In the genomic region with DNA sequence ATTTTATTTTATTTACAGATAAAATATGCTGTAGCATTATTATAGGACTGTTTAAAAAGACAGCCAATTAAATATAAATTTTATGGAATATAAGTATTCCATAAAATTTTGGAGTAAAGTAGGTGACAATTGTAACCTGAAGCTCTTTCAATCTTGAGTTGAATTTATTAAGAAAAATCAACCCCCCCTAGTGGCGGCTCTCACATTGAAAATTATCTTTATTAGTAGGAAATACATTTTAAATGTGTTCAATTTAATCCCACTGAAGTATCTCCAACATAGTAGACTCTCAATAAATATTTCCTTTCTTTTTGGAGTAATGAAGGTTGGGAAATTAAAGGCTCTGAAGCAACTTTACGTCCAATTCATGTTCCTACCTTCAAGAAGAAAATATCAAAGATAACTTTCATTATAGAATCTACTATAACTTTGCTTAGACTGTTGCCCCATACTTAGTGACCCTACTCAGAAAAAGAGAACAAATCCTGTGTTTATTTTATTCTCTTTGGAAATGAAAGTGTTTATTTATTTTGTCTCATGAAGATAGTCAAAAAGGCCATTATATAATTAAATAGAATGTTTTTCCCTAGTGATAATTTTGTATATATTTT, we compare ENCODE assay signal across 8 cellular contexts. TPM values are rescaled to one million over a fixed set of nuclear protein-coding genes. Genes with fewer than 3 reads are reported as not detected.
A peak's percentile ranks its signal among the peaks of the same experiment; 100 is the strongest.
DNase-seq lines count a peak whose midpoint lies in the region; ATAC-seq and TF ChIP-seq lines count a peak whose summit lies in the region.

No MANE protein-coding gene starts in this region.

- H3K9me3 Mint-ChIP-seq in CD4-positive, alpha-beta memory T cell = peaks cover 0 to 3% (median 0%) of the 10 kb centered on the region in 8 donors
- H3K9me3 Mint-ChIP-seq in T-helper 2 cell treated with Interferon-gamma antibody and Interleukin-4, amounts not matched to agents 5 μg/mL and 100 μg/mL, for 36 hours = peaks cover 7% of the 10 kb centered on the region

- H3K9me3 ChIP-seq in CD4-positive, alpha-beta memory T cell (ENCODE audit: control insufficient read depth in 1 of 2, low read length in 2 of 2) = no peaks in the 10 kb centered on the region
- H3K9me3 ChIP-seq in upper lobe of right lung = no peaks in the 10 kb centered on the region

- no peak for ATAC-seq in upper lobe of right lung
- no peak for ATAC-seq in HG02798 (IDR thresholded peaks at IDR 0.05; ENCODE audit: poor library complexity, unreplicated experiment)
- ATAC-seq in GM19328 (IDR thresholded peaks at IDR 0.05; ENCODE audit: unreplicated experiment) = no peak

- H3K27ac Mint-ChIP-seq in CD4-positive, alpha-beta memory T cell = peak overlapping the region in 2 of 7 donors; percentile 28 to 53
- H3K27ac Mint-ChIP-seq in T-helper 2 cell treated with Interferon-gamma antibody and Interleukin-4, amounts not matched to agents 5 μg/mL and 100 μg/mL, for 36 hours = no peak overlapping the region

- intact Hi-C loops in CD4-positive, alpha-beta memory T cell (cut with micrococcal nuclease) = loop anchor here (1.0 to 5.0 kb wide), 4 partner anchors 238 to 346 kb away; no protein-coding TSS in a partner anchor
- intact Hi-C loops in upper lobe of right lung (cut with DNase I) = no loop called here

- no peaks in the 10 kb centered on the region for H3K27me3 ChIP-seq in CD4-positive, alpha-beta memory T cell (ENCODE audit: insufficient read depth, low read length)
- no peaks in the 10 kb centered on the region for H3K27me3 ChIP-seq in HL-60 (ENCODE audit: insufficient read depth, poor library complexity, severe bottlenecking)
- H3K27me3 ChIP-seq in upper lobe of right lung = no peaks in the 10 kb centered on the region

- H3K4me3 Mint-ChIP-seq in CD4-positive, alpha-beta memory T cell = peak overlapping the region in 5 of 8 donors; percentile 11 to 47 (median 27)
- H3K4me3 Mint-ChIP-seq in T-helper 2 cell treated with Interferon-gamma antibody and Interleukin-4, amounts not matched to agents 5 μg/mL and 100 μg/mL, for 36 hours = peak overlapping the region; percentile 49

- POLR2A ChIA-PET in CD4-positive, alpha-beta memory T cell (lab: Charles Lee; ENCODE audit: partially characterized antibody) = interaction anchor here (0.6 to 1.4 kb wide), 8 partner anchors 9 to 319 kb away, joined by 3 to 6 read pairs (median 3); no protein-coding TSS in a partner anchor

- no peaks in the 10 kb centered on the region for H3K27me3 Mint-ChIP-seq in CD4-positive, alpha-beta memory T cell
- H3K27me3 Mint-ChIP-seq in T-helper 2 cell treated with Interferon-gamma antibody and Interleukin-4, amounts not matched to agents 5 μg/mL and 100 μg/mL, for 36 hours (ENCODE audit: low read depth) = no peaks in the 10 kb centered on the region

- peaks cover 0 to 11% of the 10 kb centered on the region in 2 donors for H3K36me3 Mint-ChIP-seq in CD4-positive, alpha-beta memory T cell
- peaks cover 13% of the 10 kb centered on the region for H3K36me3 Mint-ChIP-seq in T-helper 2 cell treated with Interferon-gamma antibody and Interleukin-4, amounts not matched to agents 5 μg/mL and 100 μg/mL, for 36 hours (ENCODE audit: low read depth)

- CTCF ChIA-PET in CD4-positive, alpha-beta memory T cell (lab: Charles Lee; ENCODE audit: partially characterized antibody) = interaction anchor here (0.7 to 3.1 kb wide), 23 partner anchors 9 to 322 kb away, joined by 3 to 23 read pairs (median 3); no protein-coding TSS in a partner anchor

- no peak overlapping the region for H3K4me3 ChIP-seq in CD4-positive, alpha-beta memory T cell (ENCODE audit: low read length in 2 of 2)
- H3K4me3 ChIP-seq in HL-60 (replicated peaks; ENCODE audit: insufficient read depth, low read length) (no peak overlapping the region), coronary artery (peak overlapping the region; percentile 99), upper lobe of right lung (peak overlapping the region; percentile 97)

- H3K4me1 ChIP-seq in CD4-positive, alpha-beta memory T cell (ENCODE audit: insufficient read depth, low read length) = peaks cover 76% of the 10 kb centered on the region
- peaks cover 38% of the 10 kb centered on the region for H3K4me1 ChIP-seq in upper lobe of right lung

- peak in 4 of 5 donors; percentile 45 to 50 (median 48) for DNase-seq in CD4-positive, alpha-beta memory T cell
- DNase-seq in HL-60 (ENCODE audit: low read depth in 1 of 2, low spot score in 1 of 2) (peak in 1 of 2 experiments; percentile 27), coronary artery (ENCODE audit: low spot score) (no peak), myocyte (ENCODE audit: low read depth) (peak; percentile 74), upper lobe of right lung (no peak)
- no peak for DNase-seq in T-helper 2 cell treated with Interferon-gamma antibody and Interleukin-4, amounts not matched to agents 5 μg/mL and 100 μg/mL, for 36 hours (ENCODE audit: low spot score)

- H3K36me3 ChIP-seq in CD4-positive, alpha-beta memory T cell (ENCODE audit: insufficient read depth, low read length) = no peaks in the 10 kb centered on the region
- H3K36me3 ChIP-seq in upper lobe of right lung = no peaks in the 10 kb centered on the region

- peaks cover 27 to 45% (median 38%) of the 10 kb centered on the region in 4 donors for H3K4me1 Mint-ChIP-seq in CD4-positive, alpha-beta memory T cell
- H3K4me1 Mint-ChIP-seq in T-helper 2 cell treated with Interferon-gamma antibody and Interleukin-4, amounts not matched to agents 5 μg/mL and 100 μg/mL, for 36 hours (ENCODE audit: low read depth) = peaks cover 39% of the 10 kb centered on the region

- no peak overlapping the region for H3K27ac ChIP-seq in CD4-positive, alpha-beta memory T cell (ENCODE audit: low read depth, low read length)
- H3K27ac ChIP-seq in HL-60 (replicated peaks) (no peak overlapping the region), coronary artery (peak overlapping the region in 1 of 2 donors; percentile 22), upper lobe of right lung (peak overlapping the region; percentile 98)

- peak; percentile 11 for TF ChIP-seq CTCF in HL-60 (IDR thresholded peaks at IDR 0.05; ENCODE audit: insufficient read depth, low read length)
- peak; percentile 64 for TF ChIP-seq CTCF in coronary artery (IDR thresholded peaks at IDR 0.05)
- TF ChIP-seq CTCF in upper lobe of right lung (IDR thresholded peaks at IDR 0.05) = peak; percentile 69

RNA-seq across cellular contexts. Expression of a gene that starts 3.1 kb away (rescaled TPM):
- total RNA-seq in CD4-positive, alpha-beta memory T cell = 10 to 100 TPM; 35.2 to 38.8 TPM
- polyA plus RNA-seq in CD4-positive, alpha-beta memory T cell = 10 to 100 TPM in 1 of 2 donors, 1 to 10 TPM in 1; 5.3 to 19.5 TPM
- total RNA-seq in myocyte = 84.7 and 96.4 TPM in 2 replicates
- polyA plus RNA-seq in myocyte (2012) = 38.3 TPM
- 118 TPM for total RNA-seq in upper lobe of right lung

Comparison
In these comparisons a context has a peak if more than half of its experiments do, and no peak if none do; other contexts are left out.
1. DNase-seq: peak in CD4-positive, alpha-beta memory T cell (4 of 5) and myocyte (single experiment); none in T-helper 2 cell treated with Interferon-gamma antibody and Interleukin-4, amounts not matched to agents 5 μg/mL and 100 μg/mL, for 36 hours (single experiment), coronary artery (single experiment) and upper lobe of right lung (single experiment).
2. H3K4me3 ChIP-seq: peak in coronary artery (single experiment) and upper lobe of right lung (single experiment); none in CD4-positive, alpha-beta memory T cell (0 of 2) and HL-60 (single experiment).
3. CTCF ChIP-seq: peak in every context shown above with its lines; median percentile 69 in upper lobe of right lung; 64 in coronary artery; 11 in HL-60.